Comparison of ENCODE assay signal across 34 cellular contexts in genomic region chr1:11465307-11465706, GRCh38. TPM values are rescaled to one million over a fixed set of nuclear protein-coding genes. Genes with fewer than 3 reads are reported as not detected.
DNase-seq lines count a peak whose midpoint lies in the region; ATAC-seq, FAIRE-seq and TF ChIP-seq lines count a peak whose summit lies in the region.
"Had no signal": no experiment of that assay in that cellular context is flagged by ENCODE, and none has a peak within 500 bp of the region (broad histone marks: within the 10 kb centered on the region; RNA-seq: fewer than 3 reads in every experiment).

No MANE protein-coding gene starts in this region.

- no peaks in the 10 kb centered on the region for H3K9me1 ChIP-seq in K562 (ENCODE audit: control insufficient read depth, insufficient read depth, low read length)

- no peak for FAIRE-seq in K562 (lab: Jason Lieb, UNC)
- FAIRE-seq: A204.1, A549, D721Med had no signal

- no TSS peak for BruUV-seq in K562 (replicated peaks; lab: Mats Ljungman, UMichigan)

- H3K36me3 ChIP-seq in HEK293 (ENCODE audit: control insufficient read depth in 2 of 2, insufficient read depth in 1 of 2, low read length in 2 of 2): no peaks in the 10 kb centered on the region
- H3K36me3 ChIP-seq in K562 (ENCODE audit: control insufficient read depth, insufficient read depth, low read length): no peaks in the 10 kb centered on the region
- no peaks in the 10 kb centered on the region for H3K36me3 ChIP-seq in osteoblast (ENCODE audit: insufficient read depth, low read length)
- H3K36me3 ChIP-seq: BE2C; BLaER1; BLaER1 treated with 17β-estradiol and CSF1 and Interleukin-3, amounts not matched to agents 10 nM and 100 nM had no signal

- TF ChIP-seq POLR2A in K562 (conservative IDR thresholded peaks at IDR 0.05): no peak

- H2AFZ ChIP-seq in K562 (ENCODE audit: low read depth, low read length): no peak overlapping the region
- H2AFZ ChIP-seq in osteoblast (ENCODE audit: low read length): no peak overlapping the region

- no peak overlapping the region for H3K9ac ChIP-seq in K562 (ENCODE audit: insufficient read depth in 1 of 2, low read depth in 2 of 2, low read length in 2 of 2)
- H3K9ac ChIP-seq: BLaER1; BLaER1 treated with 17β-estradiol and CSF1 and Interleukin-3, amounts not matched to agents 10 nM and 100 nM had no signal

- H3K4me1 ChIP-seq in HEK293 (ENCODE audit: control insufficient read depth, insufficient read depth, low read length) (no peaks in the 10 kb centered on the region), K562 (replicated peaks in 1 of 2; ENCODE audit: control insufficient read depth in 2 of 2, insufficient read depth in 2 of 2, low read length in 2 of 2) (no peaks in the 10 kb centered on the region), osteoblast (ENCODE audit: insufficient read depth, low read length) (no peaks in the 10 kb centered on the region)
- H3K4me1 ChIP-seq: A549, BE2C, Caco-2 had no signal

- 0% methylated on average over 6 of the region's 6 CpGs for WGBS in K562 (ENCODE audit: insufficient coverage, low coverage, missing lambda C conversion rate)

- CTCF ChIA-PET in HEK293 (lab: Yijun Ruan, JAX) (interaction anchor here (0.9 kb wide), 1 partner anchor 10 kb away, joined by 3 read pairs; no protein-coding TSS in a partner anchor), K562 (lab: Yijun Ruan, JAX; ENCODE audit: low intra/inter-chr PET ratio) (no interaction called here)

- no peak overlapping the region for H3K27ac ChIP-seq in HEK293 (ENCODE audit: extremely low read depth, low read depth, low read length)
- no peak overlapping the region for H3K27ac ChIP-seq in K562 (ENCODE audit: extremely low read depth, low read depth, low read length)
- H3K27ac ChIP-seq in osteoblast (ENCODE audit: low read depth, low read length): no peak overlapping the region
- H3K27ac ChIP-seq: 22Rv1; A549; BLaER1; BLaER1 treated with 17β-estradiol and CSF1 and Interleukin-3, amounts not matched to agents 10 nM and 100 nM; C4-2B had no signal

- H3K9me3 ChIP-seq in HEK293 (ENCODE audit: control insufficient read depth, insufficient read depth, low read depth, low read length) (no peaks in the 10 kb centered on the region), K562 (replicated peaks; ENCODE audit: control insufficient read depth, insufficient read depth, low read depth, low read length) (no peaks in the 10 kb centered on the region), osteoblast (ENCODE audit: low read depth, low read length) (no peaks in the 10 kb centered on the region)
- H3K9me3 ChIP-seq: A549; BE2C; BLaER1; BLaER1 treated with 17β-estradiol and CSF1 and Interleukin-3, amounts not matched to agents 10 nM and 100 nM; Caco-2 had no signal

- ATAC-seq in K562 (no peak), HG03097 (IDR thresholded peaks at IDR 0.05; ENCODE audit: low FRiP score, unreplicated experiment) (no peak), GM21619 (IDR thresholded peaks at IDR 0.05; ENCODE audit: unreplicated experiment) (no peak)
- ATAC-seq: A549; CD8-positive, alpha-beta T cell had no signal

- DNase-seq in K562 (ENCODE audit: extremely low read depth in 1 of 4, low spot score in 3 of 4) (no peak), osteoblast (ENCODE audit: insufficient read length, low spot score, missing footprints) (peak; percentile 52), NCI-H1105 (lab: John Stamatoyannopoulos, UW) (no peak)
- DNase-seq: 8988T; ACHN; AML-193; BE2C; C1 segment of cervical spinal cord; Caco-2; Calu3; CD4-positive, alpha-beta memory T cell; CD4-positive, alpha-beta T cell; CD4-positive, CD25-positive, alpha-beta regulatory T cell; CD8-positive, alpha-beta memory T cell; CD8-positive, alpha-beta T cell; COR-L47; DMS 273 treated with DMSO at 0.1 percent for 48 hours; DMS153; DMS53; DMS79; DMS79 treated with DMSO at 0.1 percent for 48 hours; DND-41; EL had no signal

- TF ChIP-seq CTCF in HEK293 (tag by site-specific recombination; IDR thresholded peaks at IDR 0.05) (no peak), K562 (IDR thresholded peaks at IDR 0.05 in 2 of 3, conservative IDR thresholded peaks at IDR 0.05 in 1 of 3; ENCODE audit: insufficient read depth in 2 of 3, low read depth in 1 of 3, low read length in 3 of 3) (no peak), osteoblast (IDR thresholded peaks at IDR 0.05; ENCODE audit: extremely low read depth, low read depth, low read length) (no peak)

- H4K20me1 ChIP-seq in K562 (replicated peaks; ENCODE audit: control insufficient read depth, insufficient read depth, low read length) (peaks cover 13% of the 10 kb centered on the region; the same call in 1 of the 2 replicates), osteoblast (ENCODE audit: insufficient read depth, low read length) (no peaks in the 10 kb centered on the region)
- H4K20me1 ChIP-seq: BLaER1 had no signal

- H3K4me2 ChIP-seq in K562 (ENCODE audit: insufficient read depth, low read length) (no peak overlapping the region), osteoblast (ENCODE audit: insufficient read depth, low read length) (no peak overlapping the region)
- H3K4me2 ChIP-seq: A549; BLaER1; BLaER1 treated with 17β-estradiol and CSF1 and Interleukin-3, amounts not matched to agents 10 nM and 100 nM had no signal

- in situ Hi-C loops in K562 (cut with MboI): no loop called here

- TF ChIP-seq EP300 in K562 (IDR thresholded peaks at IDR 0.05; ENCODE audit: low read length): no peak

- H3K79me2 ChIP-seq in K562 (ENCODE audit: control insufficient read depth, insufficient read depth, low read length) (no peaks in the 10 kb centered on the region), osteoblast (ENCODE audit: insufficient read depth, low read length) (no peaks in the 10 kb centered on the region)

- no peak for TF ChIP-seq RAD21 in K562 (CRISPR knock-in tag; conservative IDR thresholded peaks at IDR 0.05 in 1 of 2, IDR thresholded peaks at IDR 0.05 in 1 of 2)

- no peak overlapping the region for H3K4me3 ChIP-seq in HEK293 (ENCODE audit: low read depth, low read length)
- no peak overlapping the region for H3K4me3 ChIP-seq in K562
- no peak overlapping the region for H3K4me3 ChIP-seq in osteoblast (ENCODE audit: insufficient read depth, low read length)
- H3K4me3 ChIP-seq: A549; BLaER1; BLaER1 treated with 17β-estradiol and CSF1 and Interleukin-3, amounts not matched to agents 10 nM and 100 nM had no signal

- intact Hi-C loops in K562 (cut with micrococcal nuclease): no loop called here

- POLR2A ChIA-PET in HEK293 (lab: Yijun Ruan, JAX) (no interaction called here), K562 (lab: Yijun Ruan, JAX) (no interaction called here)

- H3K27me3 ChIP-seq in K562 (ENCODE audit: control insufficient read depth in 2 of 2, insufficient read depth in 2 of 2, low read length in 2 of 2) (peaks cover 5 to 37% of the 10 kb centered on the region in 2 experiments; a peak in 3 of 5 replicates), osteoblast (ENCODE audit: insufficient read depth, low read length) (no peaks in the 10 kb centered on the region)
- H3K27me3 ChIP-seq: BE2C; BLaER1; BLaER1 treated with 17β-estradiol and CSF1 and Interleukin-3, amounts not matched to agents 10 nM and 100 nM had no signal

TF ChIP-seq in HEK293, 187 proteins besides CTCF, POLR2A, EP300 and RAD21:
- TF ChIP-seq ZEB2 (tag by site-specific recombination; IDR thresholded peaks at IDR 0.05): no peak
- TF ChIP-seq ZNF121 (tag by site-specific recombination; IDR thresholded peaks at IDR 0.05): peak; percentile 39; the same call in 1 of the 2 replicates

TF ChIP-seq in K562, 482 proteins besides CTCF, POLR2A, EP300 and RAD21:
- TF ChIP-seq ZNF512 (tag; IDR thresholded peaks at IDR 0.05) (peak; percentile 65; the same call in 1 of the 2 replicates), ZNF121 (CRISPR knock-in tag; conservative IDR thresholded peaks at IDR 0.05) (peak; percentile 73; the same call in 1 of the 2 replicates), RBM25 (IDR thresholded peaks at IDR 0.05; ENCODE audit: low read depth, low read length, severe bottlenecking) (peak; percentile 52), RBM17 (IDR thresholded peaks at IDR 0.05; ENCODE audit: borderline replicate concordance, low read depth, low read length) (no peak), EGR1 (conservative IDR thresholded peaks at IDR 0.05) (no peak), ZZZ3 (IDR thresholded peaks at IDR 0.05) (no peak)

RNA-seq across cellular contexts. Expression of gene DISP3, which starts 13.6 kb away (rescaled TPM):
- total RNA-seq in K562 (2011; cell fraction: chromatin; rRNA removed; ENCODE audit: low replicate concordance): not detected in 2 replicates
- 0.13 and 0.17 TPM in 2 replicates for total RNA-seq in K562 (2011; cell fraction: nucleolus; rRNA removed)
- 0.22 TPM in 1 of 2 replicates, not detected in the other for total RNA-seq in K562 (2011; cell fraction: nucleoplasm; rRNA removed)
- 0.04 and 0.14 TPM in 2 replicates for total RNA-seq in K562 (2014; rRNA removed)
- total RNA-seq in K562 (2014; rRNA removed; fragmentation: Illumina TruSeq; extraction: Trizol): not detected in 2 replicates
- total RNA-seq in K562 (2015; rRNA removed; fragmentation: Illumina TruSeq; extraction: Trizol): not detected in 2 replicates
- 0.16 TPM in 1 of 2 replicates, not detected in the other for total RNA-seq in K562 (2021)
- 0.12 TPM in 1 of 2 replicates, not detected in the other for polyA plus RNA-seq in K562 (2011; rRNA removed)
- polyA plus RNA-seq in K562 (2011; cell fraction: cytosol; rRNA removed): 0.04 TPM in 1 of 2 replicates, not detected in the other
- polyA plus RNA-seq in K562 (2011; cell fraction: nucleus; rRNA removed): 0.06 and 0.13 TPM in 2 replicates
- 0.07 TPM in 1 of 2 replicates, not detected in the other for polyA plus RNA-seq in K562 (2012)
- 0.19 TPM in 1 of 2 replicates, not detected in the other for polyA plus RNA-seq in K562 (2014; fragmentation: Illumina TruSeq; extraction: Trizol)
- not detected for polyA plus RNA-seq in K562 (2014; fragmentation: Nextera tagmentation; extraction: Ambion mirVana)
- 0.03 TPM in 1 of 2 replicates, not detected in the other for polyA plus RNA-seq in K562 (2014; rRNA removed)
- polyA minus RNA-seq in K562 (2011; rRNA and poly(A)+ RNA removed): not detected in 2 replicates
- polyA minus RNA-seq in K562 (2011; cell fraction: cytosol; rRNA and poly(A)+ RNA removed): not detected in 2 replicates
- not detected in 2 replicates for polyA minus RNA-seq in K562 (2011; cell fraction: nucleus; rRNA and poly(A)+ RNA removed)
- under 0.01 TPM in 2 replicates for total RNA-seq in osteoblast
- polyA plus RNA-seq: CD14-positive monocyte had no signal

Comparison
In these comparisons a context has a peak if more than half of its experiments do, and no peak if none do; other contexts are left out.
1. Of the 44 proteins assayed by ChIP-seq in both K562 and HEK293: peak only in K562: none; only in HEK293: none; in both: ZNF121; in neither: 43.